8 cellular contexts compared by ENCODE assay signal in the genomic region with DNA sequence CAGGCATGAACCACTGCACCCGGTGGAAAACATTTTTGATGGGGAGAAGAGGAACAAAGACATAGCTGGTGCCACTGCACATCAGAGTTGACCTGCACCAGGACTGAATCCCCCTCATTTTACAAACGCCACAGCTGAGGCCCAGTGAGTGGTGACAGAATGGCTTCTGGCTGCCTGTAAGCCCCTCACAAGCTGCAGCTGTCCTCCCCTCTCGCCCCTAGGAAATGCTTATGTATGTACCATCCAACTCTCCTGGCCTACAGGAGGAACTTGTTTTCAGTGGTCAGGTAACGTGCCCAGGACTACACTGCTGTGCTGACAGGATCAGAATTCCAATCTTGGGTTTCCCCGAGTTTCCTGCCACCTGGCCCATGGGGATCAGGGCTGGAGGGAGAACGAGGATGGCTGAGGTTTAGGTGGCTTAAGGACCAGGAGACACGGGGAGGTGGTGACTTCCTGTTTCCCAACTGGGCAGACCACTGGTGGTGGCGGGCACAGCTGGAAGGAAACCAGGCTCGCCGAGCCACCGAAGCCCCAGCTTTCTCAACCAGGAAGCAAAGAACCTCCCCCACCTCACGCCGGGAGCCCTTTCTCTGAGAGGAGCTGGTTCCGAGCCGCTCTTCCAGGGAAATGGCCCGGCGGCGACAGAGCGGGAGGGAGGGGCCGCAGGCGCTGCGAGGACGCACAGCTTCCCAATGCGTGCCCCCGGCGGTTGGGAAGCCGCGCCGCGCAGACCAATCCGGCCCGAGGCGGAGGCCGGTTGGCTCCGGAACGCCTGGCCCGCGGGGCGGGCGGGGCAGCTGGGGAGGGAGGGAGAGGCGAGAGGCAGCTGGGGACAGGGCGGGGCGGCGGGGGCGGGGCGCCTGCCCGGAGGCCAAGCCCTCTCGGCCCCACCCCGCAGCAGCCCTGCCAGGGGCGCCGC.
A peak's percentile ranks its signal among the peaks of the same experiment; 100 is the strongest.
DNase-seq lines count a peak whose midpoint lies in the region; ATAC-seq lines count a peak whose summit lies in the region.

No MANE protein-coding gene starts in this region.

- ATAC-seq in GM19372 (IDR thresholded peaks at IDR 0.05; ENCODE audit: low read depth, unreplicated experiment) (peak; percentile 74), HG03521 (IDR thresholded peaks at IDR 0.05; ENCODE audit: unreplicated experiment) (peak; percentile 69)

- DNase-seq in CD1c-positive myeloid dendritic cell (ENCODE audit: extremely low spot score) = peak; percentile 96
- peak; percentile 96 for DNase-seq in NCI-H774 (lab: John Stamatoyannopoulos, UW)
- DNase-seq in activated CD8-positive, alpha-beta memory T cell treated with anti-CD3 and anti-CD28 coated beads for 48 hours (ENCODE audit: low read depth in 2 of 3, low spot score in 2 of 3) = peak in 2 of 3 experiments; percentile 63 to 81
- DNase-seq in epidermal melanocyte (ENCODE audit: insufficient read length, low spot score) = peak; percentile 99
- peak; percentile 90 for DNase-seq in middle frontal gyrus (ENCODE audit: extremely low spot score, low spot score)
- DNase-seq in stimulated activated CD8-positive, alpha-beta memory T cell treated with anti-CD3 and anti-CD28 coated beads, Interleukin-2, amount 100 ng/mL, for 48 hours (ENCODE audit: low read depth in 2 of 2) = peak; percentile 85 to 86

Comparison
In these comparisons a context has a peak if more than half of its experiments do, and no peak if none do; other contexts are left out.
1. Peak in every context shown above with its lines: DNase-seq and ATAC-seq.